Comparison of ENCODE assay signal across 8 cellular contexts in genomic region chr1:14969006-14969405, GRCh38.
DNase-seq lines count a peak whose midpoint lies in the region; ATAC-seq and TF ChIP-seq lines count a peak whose summit lies in the region.

No MANE protein-coding gene starts in this region.

- peak overlapping the region; percentile 51 for H2BK5ac ChIP-seq in IMR-90 (ENCODE audit: low read depth, low read length, poor library complexity, severe bottlenecking)

- 0 out of 2 replicates have a peak overlapping the region, but pooled peaks have one; percentile 16 for H3K14ac ChIP-seq in IMR-90 (replicated peaks; ENCODE audit: low read depth, low read length)

- H3K4me3 Mint-ChIP-seq in activated T-cell treated with anti-CD3 and anti-CD28 coated beads, Interleukin-2, amount 50 U/mL, for 4 hours: no peak overlapping the region

- no peak overlapping the region for H2AFZ ChIP-seq in IMR-90 (replicated peaks; ENCODE audit: low read length, poor library complexity)

- H3K4me3 ChIP-seq in IMR-90 (ENCODE audit: insufficient read depth, low read depth, low read length) (no peak overlapping the region), colonic mucosa (no peak overlapping the region), foreskin fibroblast (ENCODE audit: low read depth in 1 of 2, low read length in 2 of 2) (no peak overlapping the region)

- no peak for TF ChIP-seq RAD21 in IMR-90 (IDR thresholded peaks at IDR 0.05; ENCODE audit: low read length)

- no CpG with 5 or more reads among the region's 7 CpGs for WGBS in IMR-90 (ENCODE audit: extremely low coverage in 2 of 2, insufficient read length in 1 of 2), 2 experiments

- peaks cover 8% of the 10 kb centered on the region for H3K9me3 ChIP-seq in IMR-90 (ENCODE audit: control insufficient read depth, insufficient read depth, low read length)
- no peaks in the 10 kb centered on the region for H3K9me3 ChIP-seq in colonic mucosa

- H3K4me2 ChIP-seq in IMR-90 (ENCODE audit: low read depth, low read length): 0 out of 2 replicates have a peak overlapping the region, but pooled peaks have one; percentile 29

- no peak for DNase-seq in IMR-90
- no peak for DNase-seq in activated T-cell treated with anti-CD3 and anti-CD28 coated beads, Interleukin-2, amount 50 U/mL, for 4 hours
- peak in 23 of 42 donors; percentile 20 to 76 (median 41) for DNase-seq in head of caudate nucleus
- DNase-seq in stimulated activated CD4-positive, alpha-beta T cell treated with anti-CD3 and anti-CD28 coated beads, TNF-alpha, amount 100 ng/mL, for 48 hours (ENCODE audit: low read depth in 3 of 3): peak in 2 of 3 donors; percentile 19 to 48
- no peak for DNase-seq in colonic mucosa
- no peak for DNase-seq in mucosa of gallbladder (ENCODE audit: low spot score)
- no peak for DNase-seq in foreskin fibroblast
- DNase-seq in NCI-H446 treated with DMSO at 0.1 percent for 48 hours (lab: John Stamatoyannopoulos, UW): no peak

- H4K91ac ChIP-seq in IMR-90 (ENCODE audit: insufficient read depth, low read depth, low read length): 0 out of 2 replicates have a peak overlapping the region, but pooled peaks have one; percentile 0

- TF ChIP-seq POLR2A in IMR-90 (IDR thresholded peaks at IDR 0.05; ENCODE audit: low read depth, low read length): no peak

- POLR2A ChIA-PET in IMR-90 (lab: Charles Lee; ENCODE audit: unreplicated experiment): no interaction called here

- H2BK120ac ChIP-seq in IMR-90 (ENCODE audit: low read depth, low read length): peak overlapping the region; percentile 26; the same call in 1 of the 2 replicates

- H3K27ac ChIP-seq in IMR-90 (ENCODE audit: insufficient read depth, low read length): peak overlapping the region; percentile 86
- H3K27ac ChIP-seq in colonic mucosa: no peak overlapping the region

- peaks cover 9% of the 10 kb centered on the region for H3K4me1 Mint-ChIP-seq in activated T-cell treated with anti-CD3 and anti-CD28 coated beads, Interleukin-2, amount 50 U/mL, for 4 hours (ENCODE audit: low read depth)

- H4K20me1 ChIP-seq in IMR-90 (ENCODE audit: insufficient read depth, low read length): peaks cover 16% of the 10 kb centered on the region; the same call in 1 of the 2 replicates

- BruUV-seq in IMR-90 (replicated peaks; lab: Mats Ljungman, UMichigan): no TSS peak

- H3K9me3 Mint-ChIP-seq in activated T-cell treated with anti-CD3 and anti-CD28 coated beads, Interleukin-2, amount 50 U/mL, for 4 hours: no peaks in the 10 kb centered on the region

- peak overlapping the region in 1 of 2 experiments; percentile 19; a peak in 1 of 4 replicates for H4K8ac ChIP-seq in IMR-90 (ENCODE audit: low read depth in 2 of 2, low read length in 2 of 2)

- H3K4ac ChIP-seq in IMR-90 (ENCODE audit: low read depth, low read length): no peak overlapping the region

- TF ChIP-seq CTCF in IMR-90 (conservative IDR thresholded peaks at IDR 0.05; ENCODE audit: low read depth, low read length): no peak
- no peak for TF ChIP-seq CTCF in colonic mucosa (IDR thresholded peaks at IDR 0.05)
- TF ChIP-seq CTCF in foreskin fibroblast (IDR thresholded peaks at IDR 0.05; ENCODE audit: low read depth, low read length): no peak

- peaks cover 24% of the 10 kb centered on the region for H3K4me1 ChIP-seq in IMR-90 (ENCODE audit: control insufficient read depth, insufficient read depth, low read length)
- no peaks in the 10 kb centered on the region for H3K4me1 ChIP-seq in colonic mucosa

- H2AK9ac ChIP-seq in IMR-90 (replicated peaks; ENCODE audit: low read depth, low read length, poor library complexity): peak overlapping the region; percentile 73

- no peak overlapping the region for H3K23ac ChIP-seq in IMR-90 (ENCODE audit: low read depth, low read length)

- dilution Hi-C loops in IMR-90 (cut with HindIII; ENCODE audit: low sequenced_read_pairs, unreplicated experiment): no loop called here

- H3K36me3 ChIP-seq in IMR-90 (ENCODE audit: control insufficient read depth, insufficient read depth, low read length): peaks cover 7% of the 10 kb centered on the region
- no peaks in the 10 kb centered on the region for H3K36me3 ChIP-seq in colonic mucosa

- no peak overlapping the region for H4K5ac ChIP-seq in IMR-90 (ENCODE audit: low read depth, low read length)

- H3K27me3 ChIP-seq in IMR-90 (ENCODE audit: control insufficient read depth, insufficient read depth, low read length): no peaks in the 10 kb centered on the region
- H3K27me3 ChIP-seq in colonic mucosa: no peaks in the 10 kb centered on the region

- H3K79me1 ChIP-seq in IMR-90 (ENCODE audit: low read depth in 1 of 2, low read length in 2 of 2): peaks cover 41 to 74% of the 10 kb centered on the region in 2 experiments

- peak overlapping the region; percentile 58; the same call in 1 of the 2 replicates for H3K9ac ChIP-seq in IMR-90 (ENCODE audit: low read depth, low read length)
- H3K9ac ChIP-seq in colonic mucosa (ENCODE audit: low read depth in 2 of 2, low read length in 2 of 2): no peak overlapping the region

- no peak overlapping the region for H2BK15ac ChIP-seq in IMR-90 (ENCODE audit: low read depth, low read length)

- CTCF ChIA-PET in IMR-90 (lab: Yijun Ruan, JAX): no interaction called here

- H3K18ac ChIP-seq in IMR-90 (ENCODE audit: low read depth, low read length): no peak overlapping the region

- H2AK5ac ChIP-seq in IMR-90 (ENCODE audit: low read depth, low read length): peak overlapping the region; percentile 46; the same call in 1 of the 2 replicates

- no peaks in the 10 kb centered on the region for H3K36me3 Mint-ChIP-seq in activated T-cell treated with anti-CD3 and anti-CD28 coated beads, Interleukin-2, amount 50 U/mL, for 4 hours (ENCODE audit: insufficient read depth)

- no peak overlapping the region for H2BK20ac ChIP-seq in IMR-90 (ENCODE audit: low read depth, low read length)

- H3K9me1 ChIP-seq in IMR-90 (ENCODE audit: insufficient read depth, low read length): peaks cover 16% of the 10 kb centered on the region; the same call in 1 of the 2 replicates

- intact Hi-C loops in IMR-90 (cut with micrococcal nuclease): loop anchor here (2.0 kb wide), 1 partner anchor 22 kb away; no protein-coding TSS in a partner anchor
- intact Hi-C loops in head of caudate nucleus (cut with DNase I): no loop called here
- intact Hi-C loops in colonic mucosa (cut with DNase I): no loop called here

- no peak for ATAC-seq in IMR-90 (ENCODE audit: low read depth)
- peak; percentile 85 to 89 for ATAC-seq in activated T-cell treated with anti-CD3 and anti-CD28 coated beads, Interleukin-2, amount 50 U/mL, for 4 hours

- H3K27me3 Mint-ChIP-seq in activated T-cell treated with anti-CD3 and anti-CD28 coated beads, Interleukin-2, amount 50 U/mL, for 4 hours (ENCODE audit: low read depth): peaks cover 1% of the 10 kb centered on the region

- no peak overlapping the region for H3K56ac ChIP-seq in IMR-90 (ENCODE audit: extremely low read depth, insufficient read depth, low read length)

- in situ Hi-C loops in IMR-90 (cut with MboI; ENCODE audit: low sequenced_read_pairs): no loop called here

TF ChIP-seq in IMR-90, 13 proteins besides CTCF, POLR2A, EP300 and RAD21:
- TF ChIP-seq NFE2L2 (IDR thresholded peaks at IDR 0.05; ENCODE audit: low read depth, low read length): no peak
- no peak for TF ChIP-seq SMC3 (IDR thresholded peaks at IDR 0.05; ENCODE audit: low read depth, low read length)
- no peak for TF ChIP-seq BHLHE40 (IDR thresholded peaks at IDR 0.05; ENCODE audit: low read depth, low read length)
- TF ChIP-seq FOS (IDR thresholded peaks at IDR 0.05; ENCODE audit: low read depth, low read length): no peak; the same call in 1 of the 2 replicates

Comparison
In these comparisons a context has a peak if more than half of its experiments do, and no peak if none do; other contexts are left out.
1. DNase-seq: peak in head of caudate nucleus (23 of 42) and stimulated activated CD4-positive, alpha-beta T cell treated with anti-CD3 and anti-CD28 coated beads, TNF-alpha, amount 100 ng/mL, for 48 hours (2 of 3); none in IMR-90 (single experiment), activated T-cell treated with anti-CD3 and anti-CD28 coated beads, Interleukin-2, amount 50 U/mL, for 4 hours (single experiment), colonic mucosa (single experiment), mucosa of gallbladder (single experiment), foreskin fibroblast (0 of 2) and NCI-H446 treated with DMSO at 0.1 percent for 48 hours (single experiment).